ENCODE assay signal across 20 cellular contexts in the genomic region with DNA sequence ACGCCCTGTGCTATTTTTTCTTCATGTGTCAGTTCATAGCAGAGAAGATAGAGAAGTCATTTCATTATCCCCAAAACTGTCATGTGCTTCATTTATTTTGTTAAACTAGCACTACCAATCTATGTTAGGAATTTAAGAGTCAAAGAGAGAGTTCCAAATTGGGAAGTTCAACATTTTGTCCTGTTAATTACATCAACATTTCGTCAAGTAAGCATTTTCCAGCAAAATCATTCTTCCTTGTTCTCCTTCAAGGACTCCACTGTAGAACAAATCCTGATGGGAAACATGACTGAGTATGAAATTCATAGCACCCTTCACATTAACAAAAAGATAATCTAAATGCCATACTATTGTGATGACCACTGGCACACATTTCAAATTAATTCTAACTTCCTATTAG.
"Had no signal": no experiment of that assay in that cellular context is flagged by ENCODE, and none has a peak within 500 bp of the region (broad histone marks: within the 10 kb centered on the region; RNA-seq: fewer than 3 reads in every experiment).

No MANE protein-coding gene starts in this region.

- H3K27me3 ChIP-seq: ovary, spleen, tibial artery, upper lobe of right lung, vagina had no signal

- ATAC-seq: effector memory CD8-positive, alpha-beta T cell; left lobe of liver; mucosa of descending colon; natural killer cell; sciatic nerve; stimulated activated memory B cell treated with anti-CD40 and anti-IgM and Interleukin-4, amounts not matched to agents 10 μg/mL and 1 μg/mL and 100 μg/mL, for 72 hours; upper lobe of right lung had no signal

- FAIRE-seq: islet of Langerhans had no signal

- DNase-seq: effector memory CD8-positive, alpha-beta T cell; foreskin melanocyte; head of caudate nucleus; hypothalamus; kidney glomerular epithelial cell; mucosa of descending colon; natural killer cell; nucleus accumbens; ovary; spleen; stimulated activated CD4-positive, alpha-beta T cell treated with anti-CD3 and anti-CD28 coated beads, Interleukin-15, amount 100 ng/mL, for 24 hours; stimulated activated CD4-positive, alpha-beta T cell treated with anti-CD3 and anti-CD28 coated beads, Interleukin-1b, Interleukin-23, amount 100 ng/mL, for 48 hours; stimulated activated CD4-positive, alpha-beta T cell treated with anti-CD3 and anti-CD28 coated beads, Interleukin-4, amount 100 ng/mL, for 24 hours; tibial artery; upper lobe of right lung had no signal

- H3K4me3 ChIP-seq: mucosa of descending colon, ovary, spleen, tibial artery, upper lobe of right lung, vagina had no signal

- H3K27ac ChIP-seq: ovary, tibial artery, upper lobe of right lung, vagina had no signal

- H3K36me3 ChIP-seq: ovary, tibial artery, upper lobe of right lung, vagina had no signal

- H3K9me3 ChIP-seq: mucosa of descending colon, ovary, spleen, tibial artery, upper lobe of right lung, vagina had no signal
